29 cellular contexts compared by ENCODE assay signal in genomic region chr14:104309657-104310369, GRCh38.
"Had no signal": no experiment of that assay in that cellular context is flagged by ENCODE, and none has a peak within 500 bp of the region (broad histone marks: within the 10 kb centered on the region; RNA-seq: fewer than 3 reads in every experiment).

No MANE protein-coding gene starts in this region.

- FAIRE-seq: K562, TTC549 had no signal

- H3K27me3 ChIP-seq: adrenal gland, Peyer's patch had no signal

- H3K27ac ChIP-seq: adrenal gland, breast epithelium, Peyer's patch, RWPE1 had no signal

- H3K4me3 ChIP-seq: adrenal gland, breast epithelium, K562, Peyer's patch had no signal

- H3K36me3 ChIP-seq: adrenal gland, breast epithelium, Peyer's patch had no signal

- DNase-seq: activated B cell treated with CpG ODN at 0.5 μM for 24 hours; activated CD4-positive, alpha-beta T cell treated with anti-CD3 and anti-CD28 coated beads for 1 hour; activated CD4-positive, alpha-beta T cell treated with anti-CD3 and anti-CD28 coated beads, Interleukin-2, amount 10 ng/mL, durations not matched to agents 24 days and 14 days; activated CD4-positive, alpha-beta T cell treated with anti-CD3 and anti-CD28 coated beads, Interleukin-2, amount 50 U/mL, for 48 hours; activated gamma-delta T cell; activated naive CD4-positive, alpha-beta T cell treated with anti-CD3 and anti-CD28 coated beads, Interleukin-2, amount 10 ng/mL, durations not matched to agents 7 days and 5 days; activated naive CD8-positive, alpha-beta T cell treated with anti-CD3 and anti-CD28 coated beads, Interleukin-2, amount 10 ng/mL, durations not matched to agents 7 days and 5 days; activated T-cell treated with anti-CD3 and anti-CD28 coated beads for 4 hours; activated T-cell treated with anti-CD3 and anti-CD28 coated beads, Interleukin-2, amount 50 U/mL, for 48 hours; anterior cingulate cortex; Karpas-422; MM.1S; NCI-H1105; NCI-H1436 treated with DMSO at 0.1 percent for 48 hours; NCI-H187; NCI-H2081 treated with DMSO at 0.1 percent for 48 hours; NCI-H446; NCI-H524; SHP77 treated with DMSO at 0.1 percent for 48 hours; T-cell; T-helper 2 cell; T1000 had no signal

- H3K9me3 ChIP-seq: adrenal gland, breast epithelium, Peyer's patch had no signal

- ATAC-seq: activated T-helper 17 cell treated with anti-CD3 and anti-CD28 coated beads, Interleukin-2, amount 50 U/mL, for 72 hours; K562; T-cell had no signal

- H3K4me1 ChIP-seq: breast epithelium, Peyer's patch had no signal
